ENCODE assay signal across 26 cellular contexts in the genomic region with DNA sequence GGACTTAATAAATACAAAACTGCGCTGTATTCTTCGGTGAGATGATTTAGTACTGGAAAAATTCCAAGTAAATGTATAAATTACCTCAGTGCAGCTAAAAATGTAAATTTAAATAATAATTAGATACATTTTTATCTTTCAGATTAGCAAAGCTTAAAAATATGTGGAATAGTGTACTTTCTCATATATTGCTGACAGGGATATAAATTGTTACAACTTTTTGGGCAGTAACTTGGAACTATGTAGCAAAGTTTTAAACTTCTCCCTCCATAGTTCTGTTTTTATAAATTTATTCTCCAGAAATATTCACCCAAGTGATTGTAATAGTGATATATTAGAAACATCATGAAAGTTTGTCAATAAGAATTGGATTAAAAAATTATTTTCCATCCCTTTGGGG.
"Had no signal": no experiment of that assay in that cellular context is flagged by ENCODE, and none has a peak within 500 bp of the region (broad histone marks: within the 10 kb centered on the region; RNA-seq: fewer than 3 reads in every experiment).

No MANE protein-coding gene starts in this region.

- FAIRE-seq: bronchial epithelial cell had no signal

- H3K27me3 ChIP-seq: Peyer's patch, SJSA1 had no signal

- H3K27ac ChIP-seq: KMS-11, Peyer's patch, SJSA1 had no signal

- H3K36me3 ChIP-seq: Peyer's patch, SJSA1 had no signal

- ATAC-seq: activated CD4-positive, alpha-beta T cell treated with anti-CD3 and anti-CD28 coated beads for 36 hours; activated CD4-positive, CD25-positive, alpha-beta regulatory T cell treated with anti-CD3 and anti-CD28 coated beads, Interleukin-2, amount 50 U/mL, for 24 hours; activated CD8-positive, alpha-beta T cell treated with anti-CD3 and anti-CD28 coated beads, Interleukin-2, amount 10 ng/mL, durations not matched to agents 7 days and 5 days; activated naive CD4-positive, alpha-beta T cell treated with anti-CD3 and anti-CD28 coated beads, Interleukin-2, amount 50 U/mL, for 72 hours; activated T-cell treated with anti-CD3 and anti-CD28 coated beads, Interleukin-2, amount 50 U/mL, for 4 hours; WTC11 had no signal

- DNase-seq: activated CD4-positive, alpha-beta T cell treated with anti-CD3 and anti-CD28 coated beads for 36 hours; activated CD4-positive, alpha-beta T cell treated with anti-CD3 and anti-CD28 coated beads, Interleukin-2, amount 10 ng/mL, durations not matched to agents 7 days and 5 days; activated CD4-positive, alpha-beta T cell treated with anti-CD3 and anti-CD28 coated beads, Interleukin-2, amount 50 U/mL, for 48 hours; activated CD8-positive, alpha-beta T cell treated with anti-CD3 and anti-CD28 coated beads, Interleukin-2, amount 10 ng/mL, durations not matched to agents 7 days and 5 days; activated gamma-delta T cell treated with Interleukin-2 at 50 U/mL for 16 hours; activated naive CD4-positive, alpha-beta T cell treated with anti-CD3 and anti-CD28 coated beads for 36 hours; activated T-cell treated with anti-CD3 and anti-CD28 coated beads, Interleukin-2, amount 50 U/mL, for 4 hours; anterior cingulate cortex; caudate nucleus; NCI-H1105; NCI-H1436; NCI-H1694; NCI-H1930; NCI-H2081 treated with DMSO at 0.1 percent for 48 hours; NCI-H345; NCI-H524 treated with DMSO at 0.1 percent for 48 hours; Peyer's patch; RPMI8226; SHP77 treated with DMSO at 0.1 percent for 48 hours; SK-N-SH had no signal

- H3K4me3 ChIP-seq: Peyer's patch, SJSA1 had no signal

- H3K9ac ChIP-seq: KMS-11, SK-N-SH had no signal

- H3K9me3 ChIP-seq: Peyer's patch, SJSA1, SK-N-SH had no signal
